Comparison of ENCODE assay signal across 8 cellular contexts in the genomic region with DNA sequence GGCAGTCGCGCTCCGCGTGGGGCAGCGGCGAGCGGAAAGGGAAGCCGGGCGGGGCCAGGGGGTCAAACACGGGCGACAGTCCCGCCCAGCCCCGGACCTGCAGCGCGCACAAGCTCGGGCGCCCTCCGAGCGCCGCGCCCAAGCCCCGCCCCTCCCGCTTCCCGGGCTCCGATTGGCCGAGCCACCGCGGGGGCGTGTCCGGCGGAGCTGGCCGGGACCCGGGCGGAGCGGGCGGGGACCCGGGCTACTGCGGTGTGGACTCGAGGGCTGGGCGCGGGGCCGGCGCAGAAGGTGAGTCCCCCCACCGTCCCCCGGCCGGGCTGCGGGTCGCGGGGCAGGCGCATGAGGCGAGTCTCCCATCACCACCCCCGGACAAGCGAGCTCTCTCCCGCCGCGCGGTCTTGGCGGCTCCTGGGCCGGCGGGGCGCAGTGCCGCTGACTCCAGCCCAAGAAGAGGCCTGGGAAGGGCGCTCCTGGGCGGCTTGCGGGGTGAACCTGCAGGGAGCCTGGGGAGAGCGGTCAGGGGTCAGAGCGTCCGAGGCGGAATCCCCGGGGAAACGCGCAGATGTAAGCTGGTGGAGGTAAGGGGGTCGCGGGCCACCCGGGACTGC. TPM values are rescaled to one million over a fixed set of nuclear protein-coding genes. Genes with fewer than 3 reads are reported as not detected.
DNase-seq lines count a peak whose midpoint lies in the region; ATAC-seq and TF ChIP-seq lines count a peak whose summit lies in the region.

A gene with protein sequence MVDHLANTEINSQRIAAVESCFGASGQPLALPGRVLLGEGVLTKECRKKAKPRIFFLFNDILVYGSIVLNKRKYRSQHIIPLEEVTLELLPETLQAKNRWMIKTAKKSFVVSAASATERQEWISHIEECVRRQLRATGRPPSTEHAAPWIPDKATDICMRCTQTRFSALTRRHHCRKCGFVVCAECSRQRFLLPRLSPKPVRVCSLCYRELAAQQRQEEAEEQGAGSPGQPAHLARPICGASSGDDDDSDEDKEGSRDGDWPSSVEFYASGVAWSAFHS (plus strand): TSS at position 247 of the 611 bp plus-strand sequence. CDS start 8,379 bp downstream, outside the sequence.

- no peaks in the 10 kb centered on the region for H3K9me3 ChIP-seq in PC-9 (ENCODE audit: insufficient read depth, low read depth)
- H3K9me3 ChIP-seq in esophagus muscularis mucosa: no peaks in the 10 kb centered on the region

- peaks cover 8% of the 10 kb centered on the region for H3K36me3 Mint-ChIP-seq in Calu3 (ENCODE audit: insufficient read depth, unreplicated experiment)
- H3K36me3 Mint-ChIP-seq in activated T-cell treated with anti-CD3 and anti-CD28 coated beads, Interleukin-2, amount 50 U/mL, for 4 hours (ENCODE audit: insufficient read depth): no peaks in the 10 kb centered on the region

- WGBS in esophagus muscularis mucosa: no CpG with 5 or more reads among the region's 75 CpGs

- intact Hi-C loops in Calu3 (cut with micrococcal nuclease; ENCODE audit: unreplicated experiment) (no loop called here), PC-9 (cut with micrococcal nuclease; ENCODE audit: unreplicated experiment) (no loop called here), esophagus muscularis mucosa (cut with DNase I) (loop anchor here (2.0 kb wide), 1 partner anchor 59 kb away; a partner anchor contains a TSS)

- H3K27ac ChIP-seq in PC-9 (peak within 1 kb of the TSS; percentile 94), esophagus muscularis mucosa (replicated peaks in 1 of 4) (peak within 1 kb of the TSS; percentile 84 to 93 (median 87))

- H3K36me3 ChIP-seq in PC-9 (ENCODE audit: low read depth) (peaks cover 11% of the 10 kb centered on the region; the same call in 1 of the 2 replicates), esophagus muscularis mucosa (peaks cover 0 to 13% (median 4%) of the 10 kb centered on the region in 4 donors)

- H3K27ac Mint-ChIP-seq in Calu3 (ENCODE audit: unreplicated experiment): peak within 1 kb of the TSS; percentile 11

- H3K27me3 Mint-ChIP-seq in Calu3 (ENCODE audit: unreplicated experiment): no peaks in the 10 kb centered on the region
- no peaks in the 10 kb centered on the region for H3K27me3 Mint-ChIP-seq in activated T-cell treated with anti-CD3 and anti-CD28 coated beads, Interleukin-2, amount 50 U/mL, for 4 hours (ENCODE audit: low read depth)

- peak; percentile 65 for TF ChIP-seq POLR2A in esophagus muscularis mucosa (IDR thresholded peaks at IDR 0.05; ENCODE audit: low read depth)

- no peaks in the 10 kb centered on the region for H3K9me2 ChIP-seq in PC-9 (ENCODE audit: insufficient read depth)

- H3K9me3 Mint-ChIP-seq in Calu3 (ENCODE audit: low read depth, unreplicated experiment): no peaks in the 10 kb centered on the region
- no peaks in the 10 kb centered on the region for H3K9me3 Mint-ChIP-seq in activated T-cell treated with anti-CD3 and anti-CD28 coated beads, Interleukin-2, amount 50 U/mL, for 4 hours

- TF ChIP-seq CTCF in Calu3 (IDR thresholded peaks at IDR 0.05; ENCODE audit: unreplicated experiment) (no peak), PC-9 (conservative IDR thresholded peaks at IDR 0.05) (no peak), esophagus muscularis mucosa (IDR thresholded peaks at IDR 0.05) (no peak)

- CTCF ChIA-PET in Calu3 (lab: Charles Lee) (interaction anchor here (0.5 to 1.1 kb wide), 3 partner anchors 51 to 59 kb away, joined by 3 read pairs; a partner anchor contains a TSS), PC-9 (lab: Charles Lee) (interaction anchor here (0.9 kb wide), 1 partner anchor 51 kb away, joined by 3 read pairs; no protein-coding TSS in a partner anchor)

- H3K4me2 ChIP-seq in PC-9: peak within 1 kb of the TSS; percentile 95

- peaks cover 58% of the 10 kb centered on the region for H3F3A ChIP-seq in PC-9 (ENCODE audit: insufficient read depth, low read depth)

- no peaks in the 10 kb centered on the region for H3K4me1 Mint-ChIP-seq in Calu3 (ENCODE audit: low read depth, unreplicated experiment)
- peaks cover 63% of the 10 kb centered on the region for H3K4me1 Mint-ChIP-seq in activated T-cell treated with anti-CD3 and anti-CD28 coated beads, Interleukin-2, amount 50 U/mL, for 4 hours (ENCODE audit: low read depth)

- H2AFZ ChIP-seq in PC-9: peak within 1 kb of the TSS; percentile 79

- peak within 1 kb of the TSS; percentile 81 for H3K4me3 Mint-ChIP-seq in Calu3 (ENCODE audit: low read depth, unreplicated experiment)
- peak within 1 kb of the TSS; percentile 84 for H3K4me3 Mint-ChIP-seq in activated T-cell treated with anti-CD3 and anti-CD28 coated beads, Interleukin-2, amount 50 U/mL, for 4 hours

- ATAC-seq in GM19455 (IDR thresholded peaks at IDR 0.05; ENCODE audit: unreplicated experiment) (peak; percentile 78), HG03571 (IDR thresholded peaks at IDR 0.05; ENCODE audit: unreplicated experiment) (peak; percentile 88)
- ATAC-seq in activated T-cell treated with anti-CD3 and anti-CD28 coated beads, Interleukin-2, amount 50 U/mL, for 4 hours: peak; percentile 85 to 86

- peak within 1 kb of the TSS; percentile 95 for H3K4me3 ChIP-seq in PC-9
- peak within 1 kb of the TSS; percentile 72 to 93 (median 80) for H3K4me3 ChIP-seq in esophagus muscularis mucosa

- no peak for TF ChIP-seq EP300 in esophagus muscularis mucosa (IDR thresholded peaks at IDR 0.05)

- peak; percentile 93 for DNase-seq in Calu3
- peak; percentile 74 to 94 for DNase-seq in PC-9
- DNase-seq in activated T-cell treated with anti-CD3 and anti-CD28 coated beads, Interleukin-2, amount 50 U/mL, for 4 hours: peak; percentile 69
- peak; percentile 96 for DNase-seq in esophagus muscularis mucosa (ENCODE audit: extremely low spot score)
- peak; percentile 85 for DNase-seq in myocyte (ENCODE audit: low read depth)
- DNase-seq in stimulated activated CD8-positive, alpha-beta memory T cell treated with anti-CD3 and anti-CD28 coated beads, Interleukin-7, amount 100 ng/mL, for 48 hours (ENCODE audit: extremely low read depth in 1 of 2, low read depth in 1 of 2): peak; percentile 73 to 83

- POLR2A ChIA-PET in PC-9 (lab: Charles Lee; ENCODE audit: unreplicated experiment): interaction anchor here (0.6 kb wide), 1 partner anchor 60 kb away, joined by 9 read pairs; a partner anchor contains a TSS

- peaks cover 50% of the 10 kb centered on the region for H3K79me2 ChIP-seq in PC-9 (ENCODE audit: low read depth)

- H4K20me1 ChIP-seq in PC-9 (ENCODE audit: insufficient read depth): peaks cover 15% of the 10 kb centered on the region

- no peaks in the 10 kb centered on the region for H3K27me3 ChIP-seq in PC-9 (ENCODE audit: insufficient read depth, low read depth)
- no peaks in the 10 kb centered on the region for H3K27me3 ChIP-seq in esophagus muscularis mucosa

- H3K4me1 ChIP-seq in PC-9 (replicated peaks; ENCODE audit: insufficient read depth) (peaks cover 66% of the 10 kb centered on the region), esophagus muscularis mucosa (peaks cover 71 to 94% (median 92%) of the 10 kb centered on the region in 4 donors)

- BruUV-seq in Calu3 (replicated peaks; lab: Mats Ljungman, UMichigan) (no TSS peak), PC-9 (replicated peaks; lab: Mats Ljungman, UMichigan) (no TSS peak)

RNA-seq across cellular contexts. Expression of the gene that starts here (rescaled TPM):
- 2.4 and 2.9 TPM in 2 replicates for total RNA-seq in Calu3 (2022)
- 16.0 and 18.0 TPM in 2 replicates for total RNA-seq in PC-9 (2021)
- total RNA-seq in activated T-cell treated with anti-CD3 and anti-CD28 coated beads, Interleukin-2, amount 50 U/mL, for 4 hours: 10 to 100 TPM; 16.2 to 20.1 (median 18.4) TPM
- total RNA-seq in esophagus muscularis mucosa: 10 to 100 TPM; 27.4 to 58.6 (median 36.1) TPM
- total RNA-seq in myocyte: 29.3 and 38.1 TPM in 2 replicates
- 31.5 TPM for polyA plus RNA-seq in myocyte (2012)

Comparison
In these comparisons a context has a peak if more than half of its experiments do, and no peak if none do; other contexts are left out.
1. Peak in every context shown above with its lines: DNase-seq, ATAC-seq, H3K4me3 ChIP-seq and H3K27ac ChIP-seq.